2 cellular contexts compared by ENCODE assay signal in the genomic region with DNA sequence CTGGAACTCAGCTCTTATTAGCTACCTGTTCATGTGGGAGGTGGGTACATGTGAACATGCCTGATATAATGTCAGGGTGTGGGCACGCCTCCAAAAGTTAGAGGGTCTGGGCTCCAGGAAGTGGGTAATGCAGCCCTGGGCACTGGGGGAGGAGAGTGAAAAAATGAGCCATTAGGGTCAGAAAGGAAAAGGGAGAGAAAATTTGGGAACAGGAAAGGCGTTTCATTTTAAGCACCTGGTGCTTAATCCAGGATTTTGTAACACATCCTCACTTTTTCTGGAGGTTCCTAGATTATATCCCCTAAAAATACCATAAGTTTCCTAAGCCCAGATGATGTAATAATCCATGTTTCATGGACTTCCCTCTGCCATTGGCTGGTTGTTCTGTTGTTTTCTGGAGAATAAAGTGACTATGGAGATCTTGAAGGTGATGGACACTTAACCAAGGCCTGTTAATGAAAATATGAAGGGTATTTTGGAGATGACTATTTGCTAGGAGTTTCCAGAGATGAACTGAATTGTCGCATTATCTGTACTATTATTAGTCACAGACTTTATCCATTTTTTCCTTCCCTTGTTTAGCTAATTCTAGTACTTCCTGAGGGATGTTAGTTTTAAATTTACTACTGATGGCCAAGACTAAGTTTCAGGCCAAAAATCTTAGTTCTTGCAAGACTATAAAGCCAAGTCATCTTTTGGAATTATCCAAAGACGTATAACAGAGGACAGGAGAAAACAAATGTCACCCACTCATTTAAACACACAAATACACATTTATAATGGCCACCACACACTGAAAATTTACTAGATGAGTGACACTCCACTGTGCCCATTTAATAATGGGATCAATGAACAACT.
TF ChIP-seq lines count a peak whose summit lies in the region.

No MANE protein-coding gene starts in this region.

TF ChIP-seq in IMR-90, 13 proteins besides CTCF, POLR2A, EP300 and RAD21:
- TF ChIP-seq, protein P1, sequence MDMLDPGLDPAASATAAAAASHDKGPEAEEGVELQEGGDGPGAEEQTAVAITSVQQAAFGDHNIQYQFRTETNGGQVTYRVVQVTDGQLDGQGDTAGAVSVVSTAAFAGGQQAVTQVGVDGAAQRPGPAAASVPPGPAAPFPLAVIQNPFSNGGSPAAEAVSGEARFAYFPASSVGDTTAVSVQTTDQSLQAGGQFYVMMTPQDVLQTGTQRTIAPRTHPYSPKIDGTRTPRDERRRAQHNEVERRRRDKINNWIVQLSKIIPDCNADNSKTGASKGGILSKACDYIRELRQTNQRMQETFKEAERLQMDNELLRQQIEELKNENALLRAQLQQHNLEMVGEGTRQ (IDR thresholded peaks at IDR 0.05; ENCODE audit: low read depth, low read length) = no peak
- TF ChIP-seq SMC3 (IDR thresholded peaks at IDR 0.05; ENCODE audit: low read depth, low read length) = no peak
- no peak for TF ChIP-seq NFE2L2 (IDR thresholded peaks at IDR 0.05; ENCODE audit: low read depth, low read length)
- peak; percentile 44; the same call in 1 of the 2 replicates for TF ChIP-seq CEBPB (IDR thresholded peaks at IDR 0.05; ENCODE audit: low read depth, low read length)

TF ChIP-seq in HEK293T, 16 proteins besides CTCF, POLR2A, EP300 and RAD21 (continued from another document):
- TF ChIP-seq FOXM1 (IDR thresholded peaks at IDR 0.05; ENCODE audit: borderline replicate concordance) (no peak), ELF4 (IDR thresholded peaks at IDR 0.05) (no peak), FOXK2 (IDR thresholded peaks at IDR 0.05) (no peak)
